In the genomic region with DNA sequence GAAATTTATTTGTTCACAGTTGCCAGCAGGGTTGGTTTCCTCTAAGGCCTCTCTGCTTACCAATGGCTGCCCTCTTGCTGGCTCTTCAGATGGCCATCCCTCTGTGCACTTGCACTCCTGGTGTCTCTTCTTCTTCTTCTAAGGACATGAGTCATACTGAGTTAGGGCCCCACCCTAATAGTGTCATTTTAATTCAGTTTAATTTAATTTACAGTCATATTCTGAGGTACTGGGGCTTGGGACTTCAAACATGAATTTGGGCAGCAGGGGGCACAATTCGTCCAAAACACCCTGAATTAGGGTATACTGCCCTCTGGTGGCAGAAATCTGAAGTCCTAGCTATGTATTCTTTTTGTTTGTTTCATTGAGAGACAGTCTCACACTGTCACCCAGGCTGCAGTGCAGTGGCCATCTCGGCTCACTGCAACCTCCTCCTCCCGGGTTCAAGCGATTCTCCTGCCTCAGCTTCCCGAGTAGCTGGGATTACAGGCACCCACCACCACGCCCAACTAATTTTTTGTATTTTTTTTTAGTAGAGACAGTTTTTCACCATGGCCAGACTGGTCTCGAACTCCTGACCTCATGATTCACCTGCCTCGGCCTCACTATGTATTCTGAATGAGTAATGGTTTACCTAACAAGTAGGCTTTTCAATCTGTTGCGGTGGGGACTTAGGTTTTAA, we compare ENCODE assay signal across 1 cellular context.
TF ChIP-seq lines count a peak whose summit lies in the region.

No MANE protein-coding gene starts in this region.

TF ChIP-seq in K562, 482 proteins besides CTCF, POLR2A, EP300 and RAD21 (continued from another document and continues in another):
- TF ChIP-seq BRF2 (IDR thresholded peaks at IDR 0.05; ENCODE audit: borderline replicate concordance, insufficient read depth, insufficient read length) = no peak
- no peak for TF ChIP-seq SAFB (IDR thresholded peaks at IDR 0.05; ENCODE audit: borderline replicate concordance, low read depth, low read length)
- TF ChIP-seq E2F5 (CRISPR knock-in tag; IDR thresholded peaks at IDR 0.05) = no peak
- no peak for TF ChIP-seq NCOA2 (IDR thresholded peaks at IDR 0.05; ENCODE audit: partially characterized antibody in 2 of 2)
- TF ChIP-seq ZNF668 (CRISPR knock-in tag; IDR thresholded peaks at IDR 0.05) = no peak
- no peak for TF ChIP-seq ZBTB17 (CRISPR knock-in tag; IDR thresholded peaks at IDR 0.05)
- no peak for TF ChIP-seq ZEB2 (IDR thresholded peaks at IDR 0.05)
- peak; percentile 53 for TF ChIP-seq ATF7 (IDR thresholded peaks at IDR 0.05)
- TF ChIP-seq ZFP30 (CRISPR knock-in tag; IDR thresholded peaks at IDR 0.05; ENCODE audit: borderline replicate concordance) = no peak
- TF ChIP-seq, protein P1, sequence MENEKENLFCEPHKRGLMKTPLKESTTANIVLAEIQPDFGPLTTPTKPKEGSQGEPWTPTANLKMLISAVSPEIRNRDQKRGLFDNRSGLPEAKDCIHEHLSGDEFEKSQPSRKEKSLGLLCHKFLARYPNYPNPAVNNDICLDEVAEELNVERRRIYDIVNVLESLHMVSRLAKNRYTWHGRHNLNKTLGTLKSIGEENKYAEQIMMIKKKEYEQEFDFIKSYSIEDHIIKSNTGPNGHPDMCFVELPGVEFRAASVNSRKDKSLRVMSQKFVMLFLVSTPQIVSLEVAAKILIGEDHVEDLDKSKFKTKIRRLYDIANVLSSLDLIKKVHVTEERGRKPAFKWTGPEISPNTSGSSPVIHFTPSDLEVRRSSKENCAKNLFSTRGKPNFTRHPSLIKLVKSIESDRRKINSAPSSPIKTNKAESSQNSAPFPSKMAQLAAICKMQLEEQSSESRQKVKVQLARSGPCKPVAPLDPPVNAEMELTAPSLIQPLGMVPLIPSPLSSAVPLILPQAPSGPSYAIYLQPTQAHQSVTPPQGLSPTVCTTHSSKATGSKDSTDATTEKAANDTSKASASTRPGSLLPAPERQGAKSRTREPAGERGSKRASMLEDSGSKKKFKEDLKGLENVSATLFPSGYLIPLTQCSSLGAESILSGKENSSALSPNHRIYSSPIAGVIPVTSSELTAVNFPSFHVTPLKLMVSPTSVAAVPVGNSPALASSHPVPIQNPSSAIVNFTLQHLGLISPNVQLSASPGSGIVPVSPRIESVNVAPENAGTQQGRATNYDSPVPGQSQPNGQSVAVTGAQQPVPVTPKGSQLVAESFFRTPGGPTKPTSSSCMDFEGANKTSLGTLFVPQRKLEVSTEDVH (IDR thresholded peaks at IDR 0.05; ENCODE audit: low read depth, partially characterized antibody) = peak; percentile 20
- TF ChIP-seq, protein P2, sequence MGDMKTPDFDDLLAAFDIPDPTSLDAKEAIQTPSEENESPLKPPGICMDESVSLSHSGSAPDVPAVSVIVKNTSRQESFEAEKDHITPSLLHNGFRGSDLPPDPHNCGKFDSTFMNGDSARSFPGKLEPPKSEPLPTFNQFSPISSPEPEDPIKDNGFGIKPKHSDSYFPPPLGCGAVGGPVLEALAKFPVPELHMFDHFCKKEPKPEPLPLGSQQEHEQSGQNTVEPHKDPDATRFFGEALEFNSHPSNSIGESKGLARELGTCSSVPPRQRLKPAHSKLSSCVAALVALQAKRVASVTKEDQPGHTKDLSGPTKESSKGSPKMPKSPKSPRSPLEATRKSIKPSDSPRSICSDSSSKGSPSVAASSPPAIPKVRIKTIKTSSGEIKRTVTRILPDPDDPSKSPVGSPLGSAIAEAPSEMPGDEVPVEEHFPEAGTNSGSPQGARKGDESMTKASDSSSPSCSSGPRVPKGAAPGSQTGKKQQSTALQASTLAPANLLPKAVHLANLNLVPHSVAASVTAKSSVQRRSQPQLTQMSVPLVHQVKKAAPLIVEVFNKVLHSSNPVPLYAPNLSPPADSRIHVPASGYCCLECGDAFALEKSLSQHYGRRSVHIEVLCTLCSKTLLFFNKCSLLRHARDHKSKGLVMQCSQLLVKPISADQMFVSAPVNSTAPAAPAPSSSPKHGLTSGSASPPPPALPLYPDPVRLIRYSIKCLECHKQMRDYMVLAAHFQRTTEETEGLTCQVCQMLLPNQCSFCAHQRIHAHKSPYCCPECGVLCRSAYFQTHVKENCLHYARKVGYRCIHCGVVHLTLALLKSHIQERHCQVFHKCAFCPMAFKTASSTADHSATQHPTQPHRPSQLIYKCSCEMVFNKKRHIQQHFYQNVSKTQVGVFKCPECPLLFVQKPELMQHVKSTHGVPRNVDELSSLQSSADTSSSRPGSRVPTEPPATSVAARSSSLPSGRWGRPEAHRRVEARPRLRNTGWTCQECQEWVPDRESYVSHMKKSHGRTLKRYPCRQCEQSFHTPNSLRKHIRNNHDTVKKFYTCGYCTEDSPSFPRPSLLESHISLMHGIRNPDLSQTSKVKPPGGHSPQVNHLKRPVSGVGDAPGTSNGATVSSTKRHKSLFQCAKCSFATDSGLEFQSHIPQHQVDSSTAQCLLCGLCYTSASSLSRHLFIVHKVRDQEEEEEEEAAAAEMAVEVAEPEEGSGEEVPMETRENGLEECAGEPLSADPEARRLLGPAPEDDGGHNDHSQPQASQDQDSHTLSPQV (IDR thresholded peaks at IDR 0.05) = peak; percentile 87
- no peak for TF ChIP-seq KLF6 (CRISPR knock-in tag; IDR thresholded peaks at IDR 0.05; ENCODE audit: borderline replicate concordance)
- no peak for TF ChIP-seq HNRNPH1 (optimal IDR thresholded peaks at IDR 0.05; ENCODE audit: low read depth, low read length)
- no peak for TF ChIP-seq STAT5A (IDR thresholded peaks at IDR 0.05; ENCODE audit: borderline replicate concordance, low read length)
- TF ChIP-seq KLF10 (CRISPR knock-in tag; IDR thresholded peaks at IDR 0.05) = no peak
- TF ChIP-seq PBX2 (CRISPR knock-in tag; IDR thresholded peaks at IDR 0.05; ENCODE audit: low read depth) = no peak
- TF ChIP-seq PBX2 (tag; conservative IDR thresholded peaks at IDR 0.05; ENCODE audit: low read depth) = no peak; the same call in 1 of the 2 replicates
- no peak for TF ChIP-seq L3MBTL2 (IDR thresholded peaks at IDR 0.05)
- TF ChIP-seq BCOR (IDR thresholded peaks at IDR 0.05) = no peak
- TF ChIP-seq ZNF77 (CRISPR knock-in tag; IDR thresholded peaks at IDR 0.05) = no peak
- TF ChIP-seq ZNF23 (CRISPR knock-in tag; IDR thresholded peaks at IDR 0.05) = no peak
- no peak for TF ChIP-seq ZFPM2 (CRISPR knock-in tag; IDR thresholded peaks at IDR 0.05)
- TF ChIP-seq ZSCAN29 (IDR thresholded peaks at IDR 0.05) = no peak
- no peak for TF ChIP-seq CCAR2 (IDR thresholded peaks at IDR 0.05; ENCODE audit: low read depth, low read length)
- no peak for TF ChIP-seq PREB (CRISPR knock-in tag; IDR thresholded peaks at IDR 0.05)
- TF ChIP-seq RBM14 (IDR thresholded peaks at IDR 0.05; ENCODE audit: borderline replicate concordance, insufficient read depth, low read depth, low read length) = no peak
- TF ChIP-seq, protein P3, sequence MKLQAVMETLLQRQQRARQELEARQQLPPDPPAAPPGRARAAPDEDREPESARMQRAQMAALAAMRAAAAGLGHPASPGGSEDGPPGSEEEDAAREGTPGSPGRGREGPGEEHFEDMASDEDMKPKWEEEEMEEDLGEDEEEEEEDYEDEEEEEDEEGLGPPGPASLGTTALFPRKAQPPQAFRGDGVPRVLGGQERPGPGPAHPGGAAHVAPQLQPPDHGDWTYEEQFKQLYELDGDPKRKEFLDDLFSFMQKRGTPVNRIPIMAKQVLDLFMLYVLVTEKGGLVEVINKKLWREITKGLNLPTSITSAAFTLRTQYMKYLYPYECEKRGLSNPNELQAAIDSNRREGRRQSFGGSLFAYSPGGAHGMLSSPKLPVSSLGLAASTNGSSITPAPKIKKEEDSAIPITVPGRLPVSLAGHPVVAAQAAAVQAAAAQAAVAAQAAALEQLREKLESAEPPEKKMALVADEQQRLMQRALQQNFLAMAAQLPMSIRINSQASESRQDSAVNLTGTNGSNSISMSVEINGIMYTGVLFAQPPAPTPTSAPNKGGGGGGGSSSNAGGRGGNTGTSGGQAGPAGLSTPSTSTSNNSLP (IDR thresholded peaks at IDR 0.05; ENCODE audit: borderline replicate concordance, low read depth, low read length) = peak; percentile 80; the same call in 1 of the 2 replicates
- TF ChIP-seq CTCFL (IDR thresholded peaks at IDR 0.05; ENCODE audit: borderline replicate concordance, insufficient read depth, low read depth, low read length, poor library complexity, severe bottlenecking) = peak; percentile 82
- peak; percentile 75; the same call in 1 of the 2 replicates for TF ChIP-seq CC2D1A (IDR thresholded peaks at IDR 0.05)
- no peak for TF ChIP-seq TGIF2 (CRISPR knock-in tag; IDR thresholded peaks at IDR 0.05)
- TF ChIP-seq CBFA2T3 (IDR thresholded peaks at IDR 0.05) = no peak
- no peak for TF ChIP-seq ZNF316 (IDR thresholded peaks at IDR 0.05)
- no peak for TF ChIP-seq ZBTB49 (CRISPR knock-in tag; IDR thresholded peaks at IDR 0.05; ENCODE audit: borderline replicate concordance)
